8 cellular contexts compared by ENCODE assay signal in genomic region chr1:70220517-70221240, GRCh38. TPM values are rescaled to one million over a fixed set of nuclear protein-coding genes. Genes with fewer than 3 reads are reported as not detected.
DNase-seq lines count a peak whose midpoint lies in the region; ATAC-seq and TF ChIP-seq lines count a peak whose summit lies in the region.

No MANE protein-coding gene starts in this region.

- no peaks in the 10 kb centered on the region for H3K9me3 ChIP-seq in BLaER1 treated with 17β-estradiol and CSF1 and Interleukin-3, amounts not matched to agents 10 nM and 100 nM (replicated peaks in 1 of 11)

- H3K4me2 ChIP-seq in BLaER1 treated with 17β-estradiol and CSF1 and Interleukin-3, amounts not matched to agents 10 nM and 100 nM = peak overlapping the region; percentile 71 to 91 (median 80)

- peak overlapping the region; percentile 72 to 86 (median 79) for H3K4me3 ChIP-seq in BLaER1 treated with 17β-estradiol and CSF1 and Interleukin-3, amounts not matched to agents 10 nM and 100 nM

- TF ChIP-seq CTCF in chondrocyte (IDR thresholded peaks at IDR 0.05) (no peak), nephron (IDR thresholded peaks at IDR 0.05; ENCODE audit: unreplicated experiment in 3 of 3) (no peak)

- H3K27ac Mint-ChIP-seq in IgD-negative memory B cell (peak overlapping the region; percentile 95 to 98 (median 96)), chondrocyte (ENCODE audit: unreplicated experiment) (peak overlapping the region; percentile 98), nephron (peak overlapping the region; percentile 91 to 98 (median 96))

- peaks cover 38 to 54% (median 49%) of the 10 kb centered on the region in 11 experiments for H3K36me3 ChIP-seq in BLaER1 treated with 17β-estradiol and CSF1 and Interleukin-3, amounts not matched to agents 10 nM and 100 nM

- H3K27me3 Mint-ChIP-seq in IgD-negative memory B cell = no peaks in the 10 kb centered on the region
- H3K27me3 Mint-ChIP-seq in chondrocyte (ENCODE audit: low read depth) = no peaks in the 10 kb centered on the region
- H3K27me3 Mint-ChIP-seq in nephron (ENCODE audit: low read depth) = no peaks in the 10 kb centered on the region

- ATAC-seq in GM19463 (IDR thresholded peaks at IDR 0.05; ENCODE audit: unreplicated experiment) = peak; percentile 2

- H3K4me3 Mint-ChIP-seq in IgD-negative memory B cell = peak overlapping the region; percentile 90 to 96 (median 94)
- peak overlapping the region; percentile 83 for H3K4me3 Mint-ChIP-seq in chondrocyte (ENCODE audit: unreplicated experiment)
- H3K4me3 Mint-ChIP-seq in nephron = peak overlapping the region; percentile 88 to 91 (median 88)

- H3K27me3 ChIP-seq in BLaER1 treated with 17β-estradiol and CSF1 and Interleukin-3, amounts not matched to agents 10 nM and 100 nM = no peaks in the 10 kb centered on the region

- peak overlapping the region; percentile 95 to 99 (median 96) for H3K9ac ChIP-seq in BLaER1 treated with 17β-estradiol and CSF1 and Interleukin-3, amounts not matched to agents 10 nM and 100 nM

- no peak for DNase-seq in chondrocyte (ENCODE audit: low spot score)
- DNase-seq in Kasumi-1 (lab: John Stamatoyannopoulos, UW) = no peak
- DNase-seq in NCI-H748 (lab: John Stamatoyannopoulos, UW; ENCODE audit: unreplicated experiment) = no peak
- no peak for DNase-seq in NCI-H128 (lab: John Stamatoyannopoulos, UW; ENCODE audit: unreplicated experiment)

- peaks cover 26 to 41% (median 33%) of the 10 kb centered on the region in 10 experiments for H3K4me1 ChIP-seq in BLaER1 treated with 17β-estradiol and CSF1 and Interleukin-3, amounts not matched to agents 10 nM and 100 nM

- H4K20me1 ChIP-seq in BLaER1 treated with 17β-estradiol and CSF1 and Interleukin-3, amounts not matched to agents 10 nM and 100 nM = peaks cover 40 to 87% (median 59%) of the 10 kb centered on the region in 11 experiments

- H3K36me3 Mint-ChIP-seq in IgD-negative memory B cell = peaks cover 2% of the 10 kb centered on the region
- H3K36me3 Mint-ChIP-seq in chondrocyte (ENCODE audit: low read depth) = peaks cover 14% of the 10 kb centered on the region
- H3K36me3 Mint-ChIP-seq in nephron (ENCODE audit: low read depth) = peaks cover 23% of the 10 kb centered on the region

- H3K9me3 Mint-ChIP-seq in IgD-negative memory B cell (no peaks in the 10 kb centered on the region), chondrocyte (ENCODE audit: low read depth) (no peaks in the 10 kb centered on the region), nephron (no peaks in the 10 kb centered on the region)

- peaks cover 26 to 43% (median 38%) of the 10 kb centered on the region in 3 donors for H3K4me1 Mint-ChIP-seq in IgD-negative memory B cell
- H3K4me1 Mint-ChIP-seq in chondrocyte (ENCODE audit: low read depth) = peaks cover 41% of the 10 kb centered on the region
- peaks cover 35% of the 10 kb centered on the region for H3K4me1 Mint-ChIP-seq in nephron

- peak overlapping the region; percentile 93 to 99 (median 96); a peak in 21 of 22 replicates for H3K27ac ChIP-seq in BLaER1 treated with 17β-estradiol and CSF1 and Interleukin-3, amounts not matched to agents 10 nM and 100 nM

RNA-seq across cellular contexts. Expression of gene SRSF11, which starts 0.5 kb away (rescaled TPM):
- 84.2 TPM for polyA plus RNA-seq in IgD-negative memory B cell
- 150 to 189 TPM (median 152 TPM) in 3 replicates for total RNA-seq in chondrocyte

RNA-seq across cellular contexts. Expression of gene LRRC40, which starts 15.3 kb away (rescaled TPM):
- 6.0 TPM for polyA plus RNA-seq in IgD-negative memory B cell
- 15.0 to 15.7 TPM (median 15.0 TPM) in 3 replicates for total RNA-seq in chondrocyte
